Comparison of ENCODE assay signal across 22 cellular contexts in the genomic region with DNA sequence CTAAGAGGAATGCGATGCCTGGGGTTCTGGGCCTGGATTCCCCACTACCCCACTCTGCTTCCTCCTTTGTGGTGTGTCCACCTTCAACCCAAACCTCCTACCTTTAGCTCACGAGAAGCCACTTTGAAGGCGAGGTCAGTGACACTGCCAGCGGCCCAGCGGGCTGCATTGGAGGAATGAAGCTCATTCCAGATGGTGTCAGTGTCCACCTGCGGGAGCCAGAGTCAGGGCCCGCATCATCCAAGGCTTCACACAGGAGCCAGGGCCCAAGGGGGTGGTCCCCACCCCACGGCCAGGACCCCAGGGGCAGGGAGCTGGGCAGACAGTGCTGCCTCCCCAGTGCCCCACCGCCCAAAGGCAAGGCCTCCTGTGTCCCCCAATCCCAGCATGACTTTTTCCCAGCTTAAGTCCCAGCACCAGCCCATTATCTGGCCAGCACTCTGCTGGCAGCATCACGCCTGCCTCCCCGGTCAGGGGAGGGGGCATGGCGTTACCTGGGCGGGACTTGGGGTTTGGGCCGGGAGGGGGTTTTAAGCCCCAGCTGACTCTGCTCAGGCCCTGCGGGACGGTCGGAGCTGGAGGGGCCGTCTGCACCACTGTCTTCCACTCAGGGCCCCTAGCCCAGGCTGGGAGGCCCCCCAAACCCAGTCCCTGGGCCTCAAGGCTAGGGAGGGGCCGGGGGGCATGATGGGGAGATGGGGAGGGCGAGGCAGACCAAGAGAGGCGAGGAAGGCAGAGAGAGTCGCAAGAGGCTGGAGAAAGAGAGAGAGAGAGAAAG. TPM values are rescaled to one million over a fixed set of nuclear protein-coding genes. Genes with fewer than 3 reads are reported as not detected.
DNase-seq lines count a peak whose midpoint lies in the region; ATAC-seq and TF ChIP-seq lines count a peak whose summit lies in the region.
"Had no signal": no experiment of that assay in that cellular context is flagged by ENCODE, and none has a peak within 500 bp of the region (broad histone marks: within the 10 kb centered on the region; RNA-seq: fewer than 3 reads in every experiment).

No MANE protein-coding gene starts in this region.

- no peaks in the 10 kb centered on the region for H3K9me3 ChIP-seq in left ventricle myocardium inferior (replicated peaks)
- no peaks in the 10 kb centered on the region for H3K9me3 ChIP-seq in right atrium auricular region
- no peaks in the 10 kb centered on the region for H3K9me3 ChIP-seq in A673 (ENCODE audit: low read depth, low read length, poor library complexity, severe bottlenecking)
- H3K9me3 ChIP-seq: HAP-1, MG63 had no signal

- H3K4me3 ChIP-seq in left ventricle myocardium inferior (no peak overlapping the region), right atrium auricular region (no peak overlapping the region), A673 (ENCODE audit: low read depth, low read length, poor library complexity, severe bottlenecking) (no peak overlapping the region)
- H3K4me3 ChIP-seq: GM23338, HAP-1, MG63 had no signal

- ATAC-seq in central memory CD8-positive, alpha-beta T cell (replicated peaks; ENCODE audit: extremely low read depth, poor library complexity, severe bottlenecking), result no peak
- no peak for ATAC-seq in stimulated activated effector memory CD8-positive, alpha-beta T cell treated with anti-CD3 and anti-CD28 coated beads, Interleukin-12 subunit alpha, Interleukin-12 subunit beta, amount 100 ng/mL, for 72 hours
- ATAC-seq in omental fat pad (ENCODE audit: low FRiP score), result no peak
- ATAC-seq: GM23338 had no signal

- H3K27me3 ChIP-seq in left ventricle myocardium inferior (ENCODE audit: low read depth) (no peaks in the 10 kb centered on the region), right atrium auricular region (no peaks in the 10 kb centered on the region), A673 (replicated peaks; ENCODE audit: insufficient read depth, low read depth, low read length, poor library complexity) (no peaks in the 10 kb centered on the region)
- H3K27me3 ChIP-seq: MG63 had no signal

- H3K4me3 Mint-ChIP-seq in activated CD4-positive, alpha-beta memory T cell treated with anti-CD3 and anti-CD28 coated beads, Interleukin-2, amount 10 ng/mL, durations not matched to agents 7 days and 5 days, result no peak overlapping the region
- H3K4me3 Mint-ChIP-seq in activated CD4-positive, alpha-beta memory T cell treated with anti-CD3 and anti-CD28 coated beads for 36 hours, result no peak overlapping the region
- H3K4me3 Mint-ChIP-seq in central memory CD8-positive, alpha-beta T cell, result no peak overlapping the region
- no peak overlapping the region for H3K4me3 Mint-ChIP-seq in stimulated activated effector memory CD8-positive, alpha-beta T cell treated with anti-CD3 and anti-CD28 coated beads, Interleukin-12 subunit alpha, Interleukin-12 subunit beta, amount 100 ng/mL, for 72 hours
- H3K4me3 Mint-ChIP-seq: CD8-positive, alpha-beta memory T cell; GM23338 had no signal

- H3K4me1 ChIP-seq in left ventricle myocardium inferior (peaks cover 4% of the 10 kb centered on the region), right atrium auricular region (peaks cover 0 to 9% of the 10 kb centered on the region in 2 donors), A673 (ENCODE audit: insufficient read depth, low read length, poor library complexity, severe bottlenecking) (no peaks in the 10 kb centered on the region)
- H3K4me1 ChIP-seq: HAP-1 had no signal

- H3K27ac Mint-ChIP-seq in activated CD4-positive, alpha-beta memory T cell treated with anti-CD3 and anti-CD28 coated beads, Interleukin-2, amount 10 ng/mL, durations not matched to agents 7 days and 5 days, result peak overlapping the region; percentile 52
- H3K27ac Mint-ChIP-seq in activated CD4-positive, alpha-beta memory T cell treated with anti-CD3 and anti-CD28 coated beads for 36 hours, result no peak overlapping the region
- H3K27ac Mint-ChIP-seq in central memory CD8-positive, alpha-beta T cell (ENCODE audit: low read depth), result peak overlapping the region; percentile 49
- peak overlapping the region; percentile 88 for H3K27ac Mint-ChIP-seq in stimulated activated effector memory CD8-positive, alpha-beta T cell treated with anti-CD3 and anti-CD28 coated beads, Interleukin-12 subunit alpha, Interleukin-12 subunit beta, amount 100 ng/mL, for 72 hours
- H3K27ac Mint-ChIP-seq: GM23338 had no signal

- CTCF ChIA-PET in activated CD4-positive, alpha-beta memory T cell treated with anti-CD3 and anti-CD28 coated beads, Interleukin-2, amount 10 ng/mL, durations not matched to agents 7 days and 5 days (lab: Charles Lee), result interaction anchor here (0.9 to 30.7 kb wide), 6 partner anchors 11 to 47 kb away, joined by 3 to 578 read pairs (median 4); no protein-coding TSS in a partner anchor
- CTCF ChIA-PET in activated CD4-positive, alpha-beta memory T cell treated with anti-CD3 and anti-CD28 coated beads for 36 hours (lab: Charles Lee), result interaction anchor here (0.6 to 6.1 kb wide), 5 partner anchors 10 to 48 kb away, joined by 3 to 28 read pairs (median 9); no protein-coding TSS in a partner anchor
- CTCF ChIA-PET in A673 (lab: Charles Lee), result no interaction called here

- BruUV-seq in A673 (replicated peaks; lab: Mats Ljungman, UMichigan), result no TSS peak

- peaks cover 100% of the 10 kb centered on the region for H3K36me3 ChIP-seq in left ventricle myocardium inferior
- peaks cover 100% of the 10 kb centered on the region for H3K36me3 ChIP-seq in right atrium auricular region
- H3K36me3 ChIP-seq in A673 (ENCODE audit: insufficient read depth, low read length, poor library complexity, severe bottlenecking), result peaks cover 46% of the 10 kb centered on the region

- POLR2A ChIA-PET in activated CD4-positive, alpha-beta memory T cell treated with anti-CD3 and anti-CD28 coated beads, Interleukin-2, amount 10 ng/mL, durations not matched to agents 7 days and 5 days (lab: Charles Lee), result interaction anchor here (0.9 to 37.8 kb wide), 5 partner anchors 11 to 48 kb away, joined by 3 to 1018 read pairs (median 13); no protein-coding TSS in a partner anchor
- POLR2A ChIA-PET in activated CD4-positive, alpha-beta memory T cell treated with anti-CD3 and anti-CD28 coated beads for 36 hours (lab: Charles Lee), result interaction anchor here (0.7 kb wide), 1 partner anchor 100 kb away, joined by 3 read pairs; no protein-coding TSS in a partner anchor
- POLR2A ChIA-PET in A673 (lab: Charles Lee; ENCODE audit: low non-redundant PET), result no interaction called here

- H3K36me3 Mint-ChIP-seq in activated CD4-positive, alpha-beta memory T cell treated with anti-CD3 and anti-CD28 coated beads, Interleukin-2, amount 10 ng/mL, durations not matched to agents 7 days and 5 days (ENCODE audit: low read depth), result peaks cover 90% of the 10 kb centered on the region
- H3K36me3 Mint-ChIP-seq in activated CD4-positive, alpha-beta memory T cell treated with anti-CD3 and anti-CD28 coated beads for 36 hours, result peaks cover 73% of the 10 kb centered on the region
- H3K36me3 Mint-ChIP-seq in central memory CD8-positive, alpha-beta T cell (ENCODE audit: insufficient read depth), result peaks cover 53% of the 10 kb centered on the region
- peaks cover 100% of the 10 kb centered on the region for H3K36me3 Mint-ChIP-seq in stimulated activated effector memory CD8-positive, alpha-beta T cell treated with anti-CD3 and anti-CD28 coated beads, Interleukin-12 subunit alpha, Interleukin-12 subunit beta, amount 100 ng/mL, for 72 hours

- peak overlapping the region; percentile 12 for H3K27ac ChIP-seq in left ventricle myocardium inferior (replicated peaks)
- H3K27ac ChIP-seq in right atrium auricular region, result no peak overlapping the region
- H3K27ac ChIP-seq in A673 (ENCODE audit: low read depth, low read length, poor library complexity, severe bottlenecking), result no peak overlapping the region

- TF ChIP-seq CTCF in left ventricle myocardium inferior (IDR thresholded peaks at IDR 0.05; ENCODE audit: borderline replicate concordance), result no peak
- TF ChIP-seq CTCF in right atrium auricular region (IDR thresholded peaks at IDR 0.05), result no peak
- no peak for TF ChIP-seq CTCF in A673 (conservative IDR thresholded peaks at IDR 0.05; ENCODE audit: low read depth, low read length)
- no peak for TF ChIP-seq CTCF in omental fat pad (IDR thresholded peaks at IDR 0.05)

- H3K27me3 Mint-ChIP-seq in activated CD4-positive, alpha-beta memory T cell treated with anti-CD3 and anti-CD28 coated beads, Interleukin-2, amount 10 ng/mL, durations not matched to agents 7 days and 5 days, result no peaks in the 10 kb centered on the region
- no peaks in the 10 kb centered on the region for H3K27me3 Mint-ChIP-seq in activated CD4-positive, alpha-beta memory T cell treated with anti-CD3 and anti-CD28 coated beads for 36 hours
- H3K27me3 Mint-ChIP-seq in central memory CD8-positive, alpha-beta T cell, result no peaks in the 10 kb centered on the region
- H3K27me3 Mint-ChIP-seq: CD8-positive, alpha-beta memory T cell had no signal

- intact Hi-C loops in activated CD4-positive, alpha-beta memory T cell treated with anti-CD3 and anti-CD28 coated beads for 36 hours (cut with micrococcal nuclease), result no loop called here
- intact Hi-C loops in left ventricle myocardium inferior (cut with micrococcal nuclease), result no loop called here
- intact Hi-C loops in A673 (cut with micrococcal nuclease; ENCODE audit: unreplicated experiment), result no loop called here

- no peaks in the 10 kb centered on the region for H3K9me3 Mint-ChIP-seq in activated CD4-positive, alpha-beta memory T cell treated with anti-CD3 and anti-CD28 coated beads, Interleukin-2, amount 10 ng/mL, durations not matched to agents 7 days and 5 days
- H3K9me3 Mint-ChIP-seq in activated CD4-positive, alpha-beta memory T cell treated with anti-CD3 and anti-CD28 coated beads for 36 hours, result no peaks in the 10 kb centered on the region
- H3K9me3 Mint-ChIP-seq in central memory CD8-positive, alpha-beta T cell, result no peaks in the 10 kb centered on the region
- no peaks in the 10 kb centered on the region for H3K9me3 Mint-ChIP-seq in stimulated activated effector memory CD8-positive, alpha-beta T cell treated with anti-CD3 and anti-CD28 coated beads, Interleukin-12 subunit alpha, Interleukin-12 subunit beta, amount 100 ng/mL, for 72 hours
- H3K9me3 Mint-ChIP-seq: CD8-positive, alpha-beta memory T cell; GM23338 had no signal

- no peak for DNase-seq in activated CD4-positive, alpha-beta memory T cell treated with anti-CD3 and anti-CD28 coated beads, Interleukin-2, amount 10 ng/mL, durations not matched to agents 7 days and 5 days
- DNase-seq in activated CD4-positive, alpha-beta memory T cell treated with anti-CD3 and anti-CD28 coated beads for 36 hours, result no peak
- peak; percentile 12 for DNase-seq in left ventricle myocardium inferior
- DNase-seq in right atrium auricular region (ENCODE audit: low spot score), result no peak
- DNase-seq in central memory CD8-positive, alpha-beta T cell (ENCODE audit: low spot score in 2 of 2), result no peak
- no peak for DNase-seq in stimulated activated effector memory CD8-positive, alpha-beta T cell treated with anti-CD3 and anti-CD28 coated beads, Interleukin-12 subunit alpha, Interleukin-12 subunit beta, amount 100 ng/mL, for 72 hours (ENCODE audit: low spot score in 2 of 2)
- DNase-seq in A673 (ENCODE audit: low spot score), result no peak
- DNase-seq in omental fat pad (ENCODE audit: low spot score), result no peak
- DNase-seq: 8988T; AML-193; C1 segment of cervical spinal cord; Calu3; CD8-positive, alpha-beta memory T cell; DMS153; MG63; NCI-H1417; NCI-H1694 treated with DMSO at 0.1 percent for 48 hours; NCI-H446; NCI-H526; OCI-M1 had no signal

- peaks cover 14% of the 10 kb centered on the region for H3K4me1 Mint-ChIP-seq in activated CD4-positive, alpha-beta memory T cell treated with anti-CD3 and anti-CD28 coated beads, Interleukin-2, amount 10 ng/mL, durations not matched to agents 7 days and 5 days
- peaks cover 32% of the 10 kb centered on the region for H3K4me1 Mint-ChIP-seq in activated CD4-positive, alpha-beta memory T cell treated with anti-CD3 and anti-CD28 coated beads for 36 hours (ENCODE audit: low read depth)
- H3K4me1 Mint-ChIP-seq in central memory CD8-positive, alpha-beta T cell, result no peaks in the 10 kb centered on the region
- H3K4me1 Mint-ChIP-seq in stimulated activated effector memory CD8-positive, alpha-beta T cell treated with anti-CD3 and anti-CD28 coated beads, Interleukin-12 subunit alpha, Interleukin-12 subunit beta, amount 100 ng/mL, for 72 hours, result peaks cover 45% of the 10 kb centered on the region
- H3K4me1 Mint-ChIP-seq: GM23338 had no signal

RNA-seq across cellular contexts. Expression of a gene that starts 16.9 kb away (rescaled TPM):
- total RNA-seq in activated CD4-positive, alpha-beta memory T cell treated with anti-CD3 and anti-CD28 coated beads, Interleukin-2, amount 10 ng/mL, durations not matched to agents 7 days and 5 days, result 10 to 100 TPM; 19.4 to 22.6 TPM
- 10 to 100 TPM; 13.7 to 16.2 TPM for total RNA-seq in activated CD4-positive, alpha-beta memory T cell treated with anti-CD3 and anti-CD28 coated beads for 36 hours
- total RNA-seq in left ventricle myocardium inferior (25.3 TPM), right atrium auricular region (10 to 100 TPM; 48.9 to 52.0 TPM), A673 (2021) (39.3 and 39.8 TPM in 2 replicates), omental fat pad (10 to 100 TPM; 27.6 to 50.3 (median 48.1) TPM)

RNA-seq across cellular contexts. Expression of a gene that starts 29.8 kb away (rescaled TPM):
- total RNA-seq in activated CD4-positive, alpha-beta memory T cell treated with anti-CD3 and anti-CD28 coated beads, Interleukin-2, amount 10 ng/mL, durations not matched to agents 7 days and 5 days, result 100 to 1,000 TPM; 315 to 328 TPM
- total RNA-seq in activated CD4-positive, alpha-beta memory T cell treated with anti-CD3 and anti-CD28 coated beads for 36 hours, result 100 to 1,000 TPM; 257 to 280 TPM
- total RNA-seq in left ventricle myocardium inferior, result 47.1 TPM
- 10 to 100 TPM; 33.4 to 60.2 TPM for total RNA-seq in right atrium auricular region
- total RNA-seq in A673 (2021), result 58.9 and 63.0 TPM in 2 replicates
- total RNA-seq in omental fat pad, result 100 to 1,000 TPM in 1 of 4 donors, 10 to 100 TPM in 3; 40.3 to 102 (median 62.9) TPM

RNA-seq across cellular contexts. Expression of a gene that starts 31.2 kb away (rescaled TPM):
- 1 to 10 TPM; 1.4 to 1.6 TPM for total RNA-seq in activated CD4-positive, alpha-beta memory T cell treated with anti-CD3 and anti-CD28 coated beads, Interleukin-2, amount 10 ng/mL, durations not matched to agents 7 days and 5 days
- total RNA-seq in activated CD4-positive, alpha-beta memory T cell treated with anti-CD3 and anti-CD28 coated beads for 36 hours, result 1 to 10 TPM; 2.1 to 2.5 TPM
- total RNA-seq in left ventricle myocardium inferior (34.8 TPM), right atrium auricular region (10 to 100 TPM; 19.8 to 26.8 TPM), A673 (2021) (4.3 and 5.7 TPM in 2 replicates), omental fat pad (100 to 1,000 TPM in 1 of 4 donors, 10 to 100 TPM in 3; 24.2 to 270 (median 59.1) TPM)
